21 cellular contexts compared by ENCODE assay signal in the genomic region with DNA sequence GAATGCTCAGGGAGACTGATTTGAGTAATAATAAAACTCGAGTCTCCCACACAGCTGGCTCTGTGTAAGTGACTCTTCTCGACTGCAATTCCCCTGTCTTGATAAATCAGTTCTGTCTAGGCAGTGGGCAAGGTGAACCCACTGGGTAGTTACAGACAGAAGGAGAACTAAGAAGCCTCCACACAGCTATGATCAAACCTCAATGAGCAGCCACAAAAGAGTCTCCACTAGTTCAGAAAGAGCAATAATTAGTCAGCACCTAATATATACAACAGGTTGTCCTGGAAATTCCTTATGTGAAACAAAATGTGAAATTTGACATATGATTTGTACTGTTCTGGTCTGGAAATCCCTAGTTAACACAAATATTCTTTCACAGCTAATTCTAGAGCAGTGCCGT. TPM values are rescaled to one million over a fixed set of nuclear protein-coding genes. Genes with fewer than 3 reads are reported as not detected.
A peak's percentile ranks its signal among the peaks of the same experiment; 100 is the strongest.
DNase-seq lines count a peak whose midpoint lies in the region; ATAC-seq lines count a peak whose summit lies in the region.
"Had no signal": no experiment of that assay in that cellular context is flagged by ENCODE, and none has a peak within 500 bp of the region (broad histone marks: within the 10 kb centered on the region; RNA-seq: fewer than 3 reads in every experiment).

No MANE protein-coding gene starts in this region.

- H3K36me3 Mint-ChIP-seq in activated T-helper 2 cell treated with anti-CD3 and anti-CD28 coated beads, Interferon-gamma antibody, Interleukin-2, Interleukin-4, amounts not matched to agents 10 μg/mL and 5 μg/mL and 100 μg/mL, durations not matched to agents 14 hours and 24 hours and 36 hours (ENCODE audit: low read depth): no peaks in the 10 kb centered on the region
- H3K36me3 Mint-ChIP-seq: CD4-positive, CD25-positive, alpha-beta regulatory T cell; CD8-positive, alpha-beta memory T cell had no signal

- DNase-seq in left kidney (ENCODE audit: low read depth, low spot score) (peak; percentile 37), SIG-M5 (lab: John Stamatoyannopoulos, UW) (no peak)
- DNase-seq in activated naive CD4-positive, alpha-beta T cell treated with Interleukin-2 at 50 U/mL for 16 hours: no peak
- no peak for DNase-seq in activated T-helper 2 cell treated with anti-CD3 and anti-CD28 coated beads, Interferon-gamma antibody, Interleukin-2, Interleukin-4, amounts not matched to agents 10 μg/mL and 5 μg/mL and 100 μg/mL, durations not matched to agents 14 hours and 24 hours and 36 hours (ENCODE audit: low spot score)
- DNase-seq: ACHN; BE2C; C1 segment of cervical spinal cord; CD4-positive, CD25-positive, alpha-beta regulatory T cell; CD8-positive, alpha-beta memory T cell; COR-L47; DMS 273 treated with DMSO at 0.1 percent for 48 hours; DMS53; DND-41; EL; GOT3; H9 had no signal

- H3K4me1 Mint-ChIP-seq in activated T-helper 2 cell treated with anti-CD3 and anti-CD28 coated beads, Interferon-gamma antibody, Interleukin-2, Interleukin-4, amounts not matched to agents 10 μg/mL and 5 μg/mL and 100 μg/mL, durations not matched to agents 14 hours and 24 hours and 36 hours (ENCODE audit: low read depth): no peaks in the 10 kb centered on the region
- H3K4me1 Mint-ChIP-seq: CD4-positive, CD25-positive, alpha-beta regulatory T cell; CD8-positive, alpha-beta memory T cell had no signal

- ATAC-seq in GM21717 (IDR thresholded peaks at IDR 0.05; ENCODE audit: unreplicated experiment): peak; percentile 59
- peak; percentile 66 for ATAC-seq in HG03442 (IDR thresholded peaks at IDR 0.05; ENCODE audit: unreplicated experiment)
- no peak for ATAC-seq in GM18517 (IDR thresholded peaks at IDR 0.05; ENCODE audit: unreplicated experiment)

- intact Hi-C loops in activated T-helper 2 cell treated with anti-CD3 and anti-CD28 coated beads, Interferon-gamma antibody, Interleukin-2, Interleukin-4, amounts not matched to agents 10 μg/mL and 5 μg/mL and 100 μg/mL, durations not matched to agents 14 hours and 24 hours and 36 hours (cut with micrococcal nuclease): no loop called here

- H3K9me3 Mint-ChIP-seq in activated T-helper 2 cell treated with anti-CD3 and anti-CD28 coated beads, Interferon-gamma antibody, Interleukin-2, Interleukin-4, amounts not matched to agents 10 μg/mL and 5 μg/mL and 100 μg/mL, durations not matched to agents 14 hours and 24 hours and 36 hours: no peaks in the 10 kb centered on the region
- H3K9me3 Mint-ChIP-seq: H9 had no signal

- no peak overlapping the region for H3K27ac Mint-ChIP-seq in activated T-helper 2 cell treated with anti-CD3 and anti-CD28 coated beads, Interferon-gamma antibody, Interleukin-2, Interleukin-4, amounts not matched to agents 10 μg/mL and 5 μg/mL and 100 μg/mL, durations not matched to agents 14 hours and 24 hours and 36 hours
- H3K27ac Mint-ChIP-seq: CD4-positive, CD25-positive, alpha-beta regulatory T cell; CD8-positive, alpha-beta memory T cell had no signal

- H3K27me3 Mint-ChIP-seq in activated T-helper 2 cell treated with anti-CD3 and anti-CD28 coated beads, Interferon-gamma antibody, Interleukin-2, Interleukin-4, amounts not matched to agents 10 μg/mL and 5 μg/mL and 100 μg/mL, durations not matched to agents 14 hours and 24 hours and 36 hours (ENCODE audit: low read depth): no peaks in the 10 kb centered on the region

- no peak overlapping the region for H3K4me3 Mint-ChIP-seq in activated T-helper 2 cell treated with anti-CD3 and anti-CD28 coated beads, Interferon-gamma antibody, Interleukin-2, Interleukin-4, amounts not matched to agents 10 μg/mL and 5 μg/mL and 100 μg/mL, durations not matched to agents 14 hours and 24 hours and 36 hours (ENCODE audit: low read depth)
- H3K4me3 Mint-ChIP-seq: CD4-positive, CD25-positive, alpha-beta regulatory T cell; CD8-positive, alpha-beta memory T cell; H9 had no signal

RNA-seq across cellular contexts. Expression of a gene that starts 52.1 kb away (rescaled TPM):
- 0.11 TPM in 1 of 2 replicates, not detected in the other for total RNA-seq in activated T-helper 2 cell treated with anti-CD3 and anti-CD28 coated beads, Interferon-gamma antibody, Interleukin-2, Interleukin-4, amounts not matched to agents 10 μg/mL and 5 μg/mL and 100 μg/mL, durations not matched to agents 14 hours and 24 hours and 36 hours
- total RNA-seq: CD8-positive, alpha-beta memory T cell; G401; HT1080 had no signal

RNA-seq across cellular contexts. Expression of a gene that starts 58.4 kb away (rescaled TPM):
- not detected in 2 replicates for total RNA-seq in activated T-helper 2 cell treated with anti-CD3 and anti-CD28 coated beads, Interferon-gamma antibody, Interleukin-2, Interleukin-4, amounts not matched to agents 10 μg/mL and 5 μg/mL and 100 μg/mL, durations not matched to agents 14 hours and 24 hours and 36 hours
- total RNA-seq: CD4-positive, CD25-positive, alpha-beta regulatory T cell; CD8-positive, alpha-beta memory T cell; G401; H9; HT1080 had no signal
